In genomic region chrX:41442824-41443560, GRCh38 we compare ENCODE assay signal across 8 cellular contexts. TPM values are rescaled to one million over a fixed set of nuclear protein-coding genes. Genes with fewer than 3 reads are reported as not detected.
A peak's percentile ranks its signal among the peaks of the same experiment; 100 is the strongest.
DNase-seq lines count a peak whose midpoint lies in the region; ATAC-seq and TF ChIP-seq lines count a peak whose summit lies in the region.

No MANE protein-coding gene starts in this region.

- H3K9me3 ChIP-seq in upper lobe of right lung: no peaks in the 10 kb centered on the region

- no peaks in the 10 kb centered on the region for H3K9me3 Mint-ChIP-seq in activated naive CD4-positive, alpha-beta T cell treated with anti-CD3 and anti-CD28 coated beads, Interleukin-2, amount 50 U/mL, for 72 hours

- H3K27me3 ChIP-seq in H7 (ENCODE audit: control insufficient read depth, insufficient read depth, low read length) (no peaks in the 10 kb centered on the region), layer of hippocampus (ENCODE audit: control insufficient read depth, insufficient read depth, low read length) (no peaks in the 10 kb centered on the region), upper lobe of right lung (no peaks in the 10 kb centered on the region)

- H3K27ac Mint-ChIP-seq in activated naive CD4-positive, alpha-beta T cell treated with anti-CD3 and anti-CD28 coated beads, Interleukin-2, amount 50 U/mL, for 72 hours: peak overlapping the region; percentile 60 to 91

- H3K4me3 ChIP-seq in H7 (ENCODE audit: insufficient read depth, low read depth, low read length): peak overlapping the region; percentile 59
- H3K4me3 ChIP-seq in upper lobe of right lung: peak overlapping the region; percentile 30

- H3K4me1 ChIP-seq in upper lobe of right lung: no peaks in the 10 kb centered on the region

- no peak for DNase-seq in H7
- no peak for DNase-seq in activated naive CD4-positive, alpha-beta T cell treated with anti-CD3 and anti-CD28 coated beads, Interleukin-2, amount 50 U/mL, for 72 hours (ENCODE audit: low spot score in 2 of 2)
- no peak for DNase-seq in upper lobe of right lung
- DNase-seq in NCI-H446 (lab: John Stamatoyannopoulos, UW): no peak
- DNase-seq in mucosa of gallbladder (ENCODE audit: low spot score): no peak

- no peaks in the 10 kb centered on the region for H3K36me3 Mint-ChIP-seq in activated naive CD4-positive, alpha-beta T cell treated with anti-CD3 and anti-CD28 coated beads, Interleukin-2, amount 50 U/mL, for 72 hours

- no peak for ATAC-seq in activated naive CD4-positive, alpha-beta T cell treated with anti-CD3 and anti-CD28 coated beads, Interleukin-2, amount 50 U/mL, for 72 hours
- ATAC-seq in upper lobe of right lung (no peak), GM21381 (IDR thresholded peaks at IDR 0.05; ENCODE audit: unreplicated experiment) (no peak)

- TF ChIP-seq CTCF in 22Rv1 (IDR thresholded peaks at IDR 0.05) (no peak), upper lobe of right lung (IDR thresholded peaks at IDR 0.05) (no peak)

- intact Hi-C loops in upper lobe of right lung (cut with DNase I): loop anchor here (10.0 kb wide), 1 partner anchor 108 kb away; the partner anchor contains the start of gene DDX3X

- H3K27ac ChIP-seq in 22Rv1 (peak overlapping the region; percentile 61), layer of hippocampus (ENCODE audit: low read depth, low read length) (peak overlapping the region; percentile 5), upper lobe of right lung (peak overlapping the region; percentile 82)

- H3K36me3 ChIP-seq in H7 (replicated peaks; ENCODE audit: control insufficient read depth, insufficient read depth, low read length) (no peaks in the 10 kb centered on the region), upper lobe of right lung (no peaks in the 10 kb centered on the region)

RNA-seq across cellular contexts. Expression of gene NYX, which starts 4.2 kb away (rescaled TPM):
- not detected in 2 replicates for total RNA-seq in H7 (2014; rRNA removed; shearing (Covaris generic))
- not detected for total RNA-seq in activated naive CD4-positive, alpha-beta T cell treated with anti-CD3 and anti-CD28 coated beads, Interleukin-2, amount 50 U/mL, for 72 hours
- total RNA-seq in upper lobe of right lung: not detected
- not detected for total RNA-seq in mucosa of gallbladder

Comparison
In these comparisons a context has a peak if more than half of its experiments do, and no peak if none do; other contexts are left out.
1. H3K27ac ChIP-seq: peak in every context shown above with its lines; median percentile 82 in upper lobe of right lung; 61 in 22Rv1; 5 in layer of hippocampus.